ENCODE assay signal across 10 cellular contexts in the genomic region with DNA sequence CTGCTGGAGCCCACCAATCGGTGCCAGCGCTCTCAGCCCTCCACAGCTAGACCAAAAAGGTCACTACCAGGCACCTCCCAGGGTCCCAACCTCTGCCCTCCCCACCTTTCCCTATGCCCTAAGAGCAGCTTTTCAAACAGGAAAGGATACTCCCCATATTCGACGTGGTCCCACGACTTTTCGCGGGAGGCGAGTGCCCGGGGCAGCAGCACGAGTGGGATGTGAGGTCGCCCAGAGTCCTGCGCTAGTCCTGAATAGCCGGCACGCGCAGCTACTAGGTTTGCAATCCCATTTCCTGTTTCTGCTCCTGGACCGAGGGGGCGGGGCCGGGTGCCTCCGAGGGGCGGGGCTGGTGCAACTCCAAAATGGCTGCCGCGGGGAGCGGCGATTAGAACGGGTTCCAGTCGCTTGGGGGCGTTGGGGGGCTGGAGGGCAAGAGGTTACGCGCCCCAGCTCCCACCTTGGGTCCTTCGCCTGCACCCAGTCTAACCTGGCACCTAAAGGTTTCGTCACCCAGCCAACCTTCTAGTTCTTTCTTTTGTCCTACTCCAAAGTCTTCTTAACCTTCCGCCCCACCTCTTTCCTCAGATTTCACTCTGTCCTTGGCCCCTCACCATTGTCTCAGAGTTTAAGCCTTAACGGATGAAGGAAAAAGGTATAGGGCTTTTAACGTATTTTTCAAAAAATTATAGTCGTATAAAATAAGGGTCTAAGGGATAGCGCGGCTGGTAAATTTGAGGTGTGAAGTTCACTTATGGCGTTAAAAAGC.
A peak's percentile ranks its signal among the peaks of the same experiment; 100 is the strongest.
DNase-seq lines count a peak whose midpoint lies in the region; ATAC-seq, FAIRE-seq and TF ChIP-seq lines count a peak whose summit lies in the region.
"Had no signal": no experiment of that assay in that cellular context is flagged by ENCODE, and none has a peak within 500 bp of the region (broad histone marks: within the 10 kb centered on the region; RNA-seq: fewer than 3 reads in every experiment).

No MANE protein-coding gene starts in this region.

- peaks cover 0 to 4% of the 10 kb centered on the region in 2 donors for H3K27me3 Mint-ChIP-seq in CD8-positive, alpha-beta memory T cell

- no peaks in the 10 kb centered on the region for H3K4me1 ChIP-seq in liver (ENCODE audit: control insufficient read depth in 4 of 4, insufficient read depth in 4 of 4, low read length in 3 of 4)
- H3K4me1 ChIP-seq in HepG2 (ENCODE audit: insufficient read depth, low read length): no peaks in the 10 kb centered on the region
- no peaks in the 10 kb centered on the region for H3K4me1 ChIP-seq in mammary epithelial cell (ENCODE audit: insufficient read depth, low read length)
- H3K4me1 ChIP-seq in mesodermal cell (ENCODE audit: control insufficient read depth, insufficient read depth, low read length, poor library complexity, severe bottlenecking): no peaks in the 10 kb centered on the region
- no peaks in the 10 kb centered on the region for H3K4me1 ChIP-seq in CD8-positive, alpha-beta memory T cell (ENCODE audit: insufficient read depth, low read length)

- H2AFZ ChIP-seq in HepG2 (ENCODE audit: low read length) (no peak overlapping the region), mammary epithelial cell (ENCODE audit: low read depth, low read length) (peak overlapping the region; percentile 98)

- TF ChIP-seq POLR2A in HepG2 (IDR thresholded peaks at IDR 0.05; ENCODE audit: insufficient read depth in 1 of 2, low read depth in 2 of 2, low read length in 2 of 2): no peak

- H3K4me1 Mint-ChIP-seq in CD8-positive, alpha-beta memory T cell: no peaks in the 10 kb centered on the region

- H3K9ac ChIP-seq in liver (ENCODE audit: low read depth in 1 of 2, low read length in 2 of 2): no peak overlapping the region
- no peak overlapping the region for H3K9ac ChIP-seq in HepG2 (ENCODE audit: insufficient read depth, low read depth, low read length)
- H3K9ac ChIP-seq in mammary epithelial cell (ENCODE audit: insufficient read depth, low read length): peak overlapping the region; percentile 19

- H3K27ac ChIP-seq in liver (ENCODE audit: low read depth in 1 of 2, low read length in 2 of 2) (no peak overlapping the region), HepG2 (ENCODE audit: extremely low read length, insufficient read depth, low read length) (no peak overlapping the region), mammary epithelial cell (ENCODE audit: insufficient read depth, low read depth, low read length) (no peak overlapping the region), mesodermal cell (ENCODE audit: low read depth, low read length, severe bottlenecking) (no peak overlapping the region)
- no peak overlapping the region for H3K27ac ChIP-seq in CD8-positive, alpha-beta memory T cell (ENCODE audit: low read depth, low read length)
- H3K27ac ChIP-seq: epithelial cell of prostate had no signal

- CTCF ChIA-PET in HepG2 (lab: Yijun Ruan, JAX; ENCODE audit: low intra/inter-chr PET ratio, low total read pairs): no interaction called here
- CTCF ChIA-PET in mammary epithelial cell (lab: Charles Lee; ENCODE audit: low non-redundant PET): interaction anchor here (0.6 kb wide), 1 partner anchor 52 kb away, joined by 4 read pairs; no protein-coding TSS in a partner anchor
- CTCF ChIA-PET in CD8-positive, alpha-beta memory T cell (lab: Charles Lee): no interaction called here

- TF ChIP-seq EP300 in HepG2 (IDR thresholded peaks at IDR 0.05; ENCODE audit: low read depth in 2 of 2, low read length in 2 of 2): no peak
- no peak for TF ChIP-seq EP300 in HepG2 (CRISPR knock-in tag; IDR thresholded peaks at IDR 0.05; ENCODE audit: borderline replicate concordance)

- no peak for TF ChIP-seq CTCF in liver (IDR thresholded peaks at IDR 0.05; ENCODE audit: low read depth, low read length, missing input control)
- TF ChIP-seq CTCF in HepG2 (CRISPR knock-in tag; IDR thresholded peaks at IDR 0.05): no peak
- TF ChIP-seq CTCF in mammary epithelial cell (conservative IDR thresholded peaks at IDR 0.05 in 1 of 2, IDR thresholded peaks at IDR 0.05 in 1 of 2; ENCODE audit: extremely low read depth in 1 of 2, insufficient read depth in 1 of 2, low read depth in 1 of 2, low read length in 2 of 2): no peak

- H3K36me3 ChIP-seq in liver (ENCODE audit: control insufficient read depth in 4 of 4, insufficient read depth in 3 of 4, low read depth in 1 of 4, low read length in 3 of 4) (no peaks in the 10 kb centered on the region), HepG2 (replicated peaks in 1 of 2; ENCODE audit: control insufficient read depth in 1 of 2, insufficient read depth in 2 of 2, low read length in 2 of 2) (no peaks in the 10 kb centered on the region), mammary epithelial cell (ENCODE audit: insufficient read depth, low read length) (no peaks in the 10 kb centered on the region), mesodermal cell (ENCODE audit: control insufficient read depth, insufficient read depth, low read length) (no peaks in the 10 kb centered on the region)
- H3K36me3 ChIP-seq in CD8-positive, alpha-beta memory T cell (ENCODE audit: insufficient read depth, low read length): no peaks in the 10 kb centered on the region

- no peaks in the 10 kb centered on the region for H3K79me2 ChIP-seq in HepG2 (ENCODE audit: insufficient read depth, low read length)
- H3K79me2 ChIP-seq in mammary epithelial cell (ENCODE audit: insufficient read depth, low read length): no peaks in the 10 kb centered on the region

- intact Hi-C loops in HepG2 (cut with micrococcal nuclease; ENCODE audit: unreplicated experiment) (no loop called here), mammary epithelial cell (cut with micrococcal nuclease) (no loop called here)

- FAIRE-seq in HepG2 (lab: Jason Lieb, UNC) (no peak), urothelium cell line (lab: Jason Lieb, UNC) (peak; percentile 27)

- BruUV-seq in HepG2 (replicated peaks; lab: Mats Ljungman, UMichigan) (no TSS peak), mammary epithelial cell (replicated peaks; lab: Mats Ljungman, UMichigan) (no TSS peak)

- H3K4me3 Mint-ChIP-seq in CD8-positive, alpha-beta memory T cell: no peak overlapping the region

- no peaks in the 10 kb centered on the region for H3K27me3 ChIP-seq in liver (ENCODE audit: control insufficient read depth in 4 of 4, insufficient read depth in 4 of 4, low read length in 3 of 4)
- no peaks in the 10 kb centered on the region for H3K27me3 ChIP-seq in HepG2 (ENCODE audit: control insufficient read depth in 1 of 2, insufficient read depth in 2 of 2, low read length in 2 of 2)
- no peaks in the 10 kb centered on the region for H3K27me3 ChIP-seq in mammary epithelial cell (ENCODE audit: insufficient read depth, low read length)
- H3K27me3 ChIP-seq in CD8-positive, alpha-beta memory T cell (ENCODE audit: insufficient read depth, low read length, poor library complexity, severe bottlenecking): no peaks in the 10 kb centered on the region

- TF ChIP-seq RAD21 in liver (IDR thresholded peaks at IDR 0.05) (no peak), HepG2 (CRISPR knock-in tag; IDR thresholded peaks at IDR 0.05) (no peak)

- in situ Hi-C loops in HepG2 (cut with HindIII; ENCODE audit: extremely low pct_ligation_motif_present, low pct_unique_long_range_greater_than_20kb) (no loop called here), mammary epithelial cell (cut with MboI; ENCODE audit: low sequenced_read_pairs in 2 of 2) (no loop called here)

- ATAC-seq in HepG2 (no peak), GM21381 (IDR thresholded peaks at IDR 0.05; ENCODE audit: unreplicated experiment) (no peak), GM21360 (IDR thresholded peaks at IDR 0.05; ENCODE audit: unreplicated experiment) (no peak)

- DNase-seq in HepG2 (ENCODE audit: low spot score) (no peak), mammary epithelial cell (peak; percentile 37), urothelium cell line (ENCODE audit: low spot score) (peak; percentile 75)
- no peak for DNase-seq in CD8-positive, alpha-beta memory T cell
- DNase-seq: NCI-H524 had no signal

- H4K20me1 ChIP-seq in HepG2 (ENCODE audit: insufficient read depth, low read length) (no peaks in the 10 kb centered on the region), mammary epithelial cell (ENCODE audit: insufficient read depth, low read length) (no peaks in the 10 kb centered on the region)

- POLR2A ChIA-PET in HepG2 (lab: Yijun Ruan, JAX): no interaction called here
- POLR2A ChIA-PET in CD8-positive, alpha-beta memory T cell (lab: Charles Lee): no interaction called here

- no peak overlapping the region for H3K4me2 ChIP-seq in HepG2 (ENCODE audit: low read depth, low read length)
- peak overlapping the region; percentile 77 for H3K4me2 ChIP-seq in mammary epithelial cell (ENCODE audit: insufficient read depth, low read depth, low read length)

- dilution Hi-C loops in mammary epithelial cell (cut with HindIII; ENCODE audit: low sequenced_read_pairs): no loop called here

- H3K36me3 Mint-ChIP-seq in CD8-positive, alpha-beta memory T cell: no peaks in the 10 kb centered on the region

- H3K9me3 Mint-ChIP-seq in CD8-positive, alpha-beta memory T cell: peaks cover 0 to 2% (median 0%) of the 10 kb centered on the region in 5 donors

- H3K4me3 ChIP-seq in liver (ENCODE audit: low read depth in 1 of 3, low read length in 3 of 3) (peak overlapping the region in 2 of 3 donors; percentile 20 to 31), HepG2 (replicated peaks in 1 of 3; ENCODE audit: insufficient read depth in 1 of 3, low read depth in 2 of 3, low read length in 3 of 3) (no peak overlapping the region), mammary epithelial cell (replicated peaks in 1 of 3; ENCODE audit: insufficient read depth in 1 of 3, low read depth in 2 of 3, low read length in 3 of 3) (peak overlapping the region; percentile 48 to 60 (median 48)), mesodermal cell (ENCODE audit: extremely low read depth, insufficient read depth, low read length, poor library complexity, severe bottlenecking) (peak overlapping the region; percentile 32)
- H3K4me3 ChIP-seq in CD8-positive, alpha-beta memory T cell (ENCODE audit: low read length): no peak overlapping the region

- no peak overlapping the region for H3K27ac Mint-ChIP-seq in CD8-positive, alpha-beta memory T cell

- H3K9me3 ChIP-seq in liver (ENCODE audit: control insufficient read depth in 4 of 4, low read length in 3 of 4) (no peaks in the 10 kb centered on the region), HepG2 (ENCODE audit: low read length) (no peaks in the 10 kb centered on the region), mammary epithelial cell (replicated peaks; ENCODE audit: insufficient read depth, low read length) (no peaks in the 10 kb centered on the region), mesodermal cell (ENCODE audit: control insufficient read depth, low read length) (no peaks in the 10 kb centered on the region)
- H3K9me3 ChIP-seq in CD8-positive, alpha-beta memory T cell (ENCODE audit: low read length): no peaks in the 10 kb centered on the region

- WGBS in liver: 28% methylated on average over 38 of the region's 38 CpGs
- 78% methylated on average over 8 of the region's 38 CpGs for WGBS in HepG2 (ENCODE audit: low lambda C conversion rate)
- WGBS in mammary epithelial cell (ENCODE audit: low coverage, missing lambda C conversion rate): 69% methylated on average over 13 of the region's 38 CpGs
- WGBS in mesodermal cell (ENCODE audit: insufficient coverage in 2 of 2), 2 experiments: 47 to 73% methylated on average over 3 to 4 of the region's 38 CpGs

TF ChIP-seq in liver, 16 proteins besides CTCF, POLR2A, EP300 and RAD21 (continues in another document):
- TF ChIP-seq YY1 (IDR thresholded peaks at IDR 0.05): peak; percentile 56

TF ChIP-seq in HepG2, 621 proteins besides CTCF, POLR2A, EP300 and RAD21 (continues in another document):
- TF ChIP-seq ZNF3 (CRISPR knock-in tag; IDR thresholded peaks at IDR 0.05): no peak

Comparison
In these comparisons a context has a peak if more than half of its experiments do, and no peak if none do; other contexts are left out.
1. H3K4me3 ChIP-seq: peak in liver (2 of 3), mammary epithelial cell (3 of 3) and mesodermal cell (single experiment); none in HepG2 (0 of 3) and CD8-positive, alpha-beta memory T cell (single experiment).
2. DNase-seq: peak in mammary epithelial cell (single experiment) and urothelium cell line (single experiment); none in HepG2 (single experiment) and CD8-positive, alpha-beta memory T cell (0 of 5).